ENCODE assay signal across 2 cellular contexts in genomic region chr2:188284251-188284650, GRCh38. TPM values are rescaled to one million over a fixed set of nuclear protein-coding genes. Genes with fewer than 3 reads are reported as not detected.
"Had no signal": no experiment of that assay in that cellular context is flagged by ENCODE, and none has a peak within 500 bp of the region (broad histone marks: within the 10 kb centered on the region; RNA-seq: fewer than 3 reads in every experiment).

No MANE protein-coding gene starts in this region.

RNA-seq across cellular contexts. Expression of gene GULP1, which starts 7.4 kb away (rescaled TPM):
- total RNA-seq: naive thymus-derived CD8-positive, alpha-beta T cell; natural killer cell treated with Interleukin-12 subunit alpha and Interleukin-12 subunit beta and Interleukin-15 and Interleukin-18, amount 100 ng/mL, for 72 hours had no signal
- polyA plus RNA-seq: naive thymus-derived CD8-positive, alpha-beta T cell had no signal
